Comparison of ENCODE assay signal across 14 cellular contexts in genomic region chr3:185912512-185912911, GRCh38. TPM values are rescaled to one million over a fixed set of nuclear protein-coding genes. Genes with fewer than 3 reads are reported as not detected.
A peak's percentile ranks its signal among the peaks of the same experiment; 100 is the strongest.
DNase-seq lines count a peak whose midpoint lies in the region; ATAC-seq and TF ChIP-seq lines count a peak whose summit lies in the region.
"Had no signal": no experiment of that assay in that cellular context is flagged by ENCODE, and none has a peak within 500 bp of the region (broad histone marks: within the 10 kb centered on the region; RNA-seq: fewer than 3 reads in every experiment).

No MANE protein-coding gene starts in this region.

- H3K27me3 ChIP-seq in cardiac muscle cell (no peaks in the 10 kb centered on the region), ectodermal cell (ENCODE audit: control insufficient read depth, insufficient read depth, low read length, poor library complexity, severe bottlenecking) (no peaks in the 10 kb centered on the region)

- H3K9me3 ChIP-seq in cardiac muscle cell (ENCODE audit: low read depth) (no peaks in the 10 kb centered on the region), ectodermal cell (ENCODE audit: control insufficient read depth, low read length) (no peaks in the 10 kb centered on the region)

- no peak for TF ChIP-seq CTCF in cardiac muscle cell (IDR thresholded peaks at IDR 0.05; ENCODE audit: low read depth, low read length)
- TF ChIP-seq CTCF in RWPE1 (conservative IDR thresholded peaks at IDR 0.05; ENCODE audit: low read depth), result no peak

- CTCF ChIA-PET in RWPE1 (lab: Yijun Ruan, JAX), result interaction anchor here (0.6 to 1.4 kb wide), 5 partner anchors 15 to 909 kb away, joined by 3 to 8 read pairs (median 3); no protein-coding TSS in a partner anchor

- intact Hi-C loops in Right ventricle myocardium superior (cut with DNase I), result loop anchor here (10.0 kb wide), 1 partner anchor 88 kb away; the partner anchor contains the start of gene IGF2BP2
- intact Hi-C loops in left colon (cut with DNase I, micrococcal nuclease), result no loop called here

- H3K4me3 ChIP-seq in cardiac muscle cell (no peak overlapping the region), ectodermal cell (ENCODE audit: insufficient read depth, low read depth, low read length) (no peak overlapping the region)

- POLR2A ChIA-PET in RWPE1 (lab: Yijun Ruan, JAX; ENCODE audit: low non-redundant PET), result no interaction called here

- H3K27ac ChIP-seq in cardiac muscle cell (peak overlapping the region; percentile 56), RWPE1 (peak overlapping the region; percentile 30), ectodermal cell (ENCODE audit: insufficient read depth, low read depth, low read length, poor library complexity, severe bottlenecking) (peak overlapping the region; percentile 16)
- H3K27ac ChIP-seq: HL-60 had no signal

- H3K4me1 ChIP-seq in cardiac muscle cell (ENCODE audit: low read depth) (no peaks in the 10 kb centered on the region), ectodermal cell (ENCODE audit: control insufficient read depth, insufficient read depth, low read length) (no peaks in the 10 kb centered on the region)

- no peak for DNase-seq in cardiac muscle cell (ENCODE audit: low read depth in 1 of 2, low spot score in 1 of 2)
- no peak for DNase-seq in Right ventricle myocardium superior
- no peak for DNase-seq in RWPE1 (ENCODE audit: low spot score)
- DNase-seq in left colon, result no peak
- no peak for DNase-seq in left lobe of liver (ENCODE audit: low spot score)
- DNase-seq in T-helper 2 cell, result no peak
- DNase-seq: C1 segment of cervical spinal cord, H7, NCI-H1436, NCI-H2029 treated with DMSO at 0.1 percent for 48 hours, NCI-H510A treated with DMSO at 0.1 percent for 48 hours, PC-3 had no signal

- ATAC-seq in Right ventricle myocardium superior (ENCODE audit: poor library complexity) (no peak), left colon (no peak), left lobe of liver (no peak)
- ATAC-seq: PC-3 had no signal

- 92 to 93% methylated on average over 11 of the region's 11 CpGs for WGBS in ectodermal cell, 2 experiments

- H3K36me3 ChIP-seq in cardiac muscle cell (peaks cover 29% of the 10 kb centered on the region), ectodermal cell (ENCODE audit: control insufficient read depth, insufficient read depth, low read length) (peaks cover 22% of the 10 kb centered on the region)

RNA-seq across cellular contexts. Expression of gene TRA2B, which starts 25.3 kb away (rescaled TPM):
- 227 and 320 TPM in 2 replicates for total RNA-seq in cardiac muscle cell
- polyA plus RNA-seq in cardiac muscle cell, result 106 and 129 TPM in 2 replicates
- total RNA-seq in Right ventricle myocardium superior, result 41.4 TPM
- polyA plus RNA-seq in ectodermal cell (2013, experiment 1 of 4), result 256 TPM
- 287 TPM for polyA plus RNA-seq in ectodermal cell (2013, experiment 2 of 4)
- 242 TPM for polyA plus RNA-seq in ectodermal cell (2013, experiment 3 of 4)
- 242 TPM for polyA plus RNA-seq in ectodermal cell (2013, experiment 4 of 4)
- total RNA-seq in left colon, result 10 to 100 TPM; 74.2 to 85.3 TPM
- total RNA-seq in left lobe of liver, result 40.4 TPM
